Comparison of ENCODE assay signal across 17 cellular contexts in the genomic region with DNA sequence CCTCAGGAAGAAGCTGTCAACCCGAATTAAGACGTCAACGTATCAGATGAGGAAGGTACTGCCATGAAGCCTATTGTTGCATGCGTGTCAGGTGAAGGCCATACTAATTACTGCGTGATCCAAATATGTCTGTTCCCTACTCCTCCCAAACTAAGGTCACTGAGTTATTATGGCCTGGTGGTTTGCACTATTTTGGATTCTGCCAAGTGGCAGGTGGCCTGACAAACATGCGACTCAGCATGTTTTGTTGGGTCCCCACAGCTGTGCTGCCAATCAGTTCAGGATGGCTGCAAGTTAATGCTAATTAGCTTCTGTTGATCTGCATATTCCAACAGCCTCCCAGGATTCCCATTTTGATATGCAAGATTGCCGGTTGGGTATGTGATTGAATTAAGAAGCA.
"Had no signal": no experiment of that assay in that cellular context is flagged by ENCODE, and none has a peak within 500 bp of the region (broad histone marks: within the 10 kb centered on the region; RNA-seq: fewer than 3 reads in every experiment).

No MANE protein-coding gene starts in this region.

- H3K9me3 ChIP-seq: prostate gland, testis had no signal

- ATAC-seq: activated naive CD8-positive, alpha-beta T cell treated with anti-CD3 and anti-CD28 coated beads, Interleukin-2, amount 50 U/mL, for 24 hours; lower lobe of right lung; sciatic nerve had no signal

- FAIRE-seq: bronchial epithelial cell, frontal cortex had no signal

- H3K27ac Mint-ChIP-seq: activated naive CD4-positive, alpha-beta T cell treated with anti-CD3 and anti-CD28 coated beads for 36 hours; activated naive CD8-positive, alpha-beta T cell treated with anti-CD3 and anti-CD28 coated beads, Interleukin-2, amount 50 U/mL, for 24 hours; activated T-helper 2 cell treated with anti-CD3 and anti-CD28 coated beads, Interferon-gamma antibody, Interleukin-2, Interleukin-4, amounts not matched to agents 10 μg/mL and 5 μg/mL and 100 μg/mL, durations not matched to agents 14 hours and 24 hours and 36 hours had no signal

- H3K27me3 ChIP-seq: stomach, testis had no signal

- H3K27ac ChIP-seq: epithelial cell of prostate, lower lobe of right lung, prostate gland, stomach, testis had no signal

- H3K9me3 Mint-ChIP-seq: activated naive CD4-positive, alpha-beta T cell treated with anti-CD3 and anti-CD28 coated beads for 36 hours had no signal

- H3K36me3 ChIP-seq: lower lobe of right lung, prostate gland, stomach had no signal

- H3K4me3 Mint-ChIP-seq: activated naive CD4-positive, alpha-beta T cell treated with anti-CD3 and anti-CD28 coated beads for 36 hours; activated naive CD8-positive, alpha-beta T cell treated with anti-CD3 and anti-CD28 coated beads, Interleukin-2, amount 50 U/mL, for 24 hours had no signal

- H3K4me1 ChIP-seq: lower lobe of right lung, prostate gland, testis had no signal

- H3K4me3 ChIP-seq: lower lobe of right lung, prostate gland, stomach, testis had no signal

- H3K4me1 Mint-ChIP-seq: activated naive CD8-positive, alpha-beta T cell treated with anti-CD3 and anti-CD28 coated beads, Interleukin-2, amount 50 U/mL, for 24 hours had no signal

- H3K27me3 Mint-ChIP-seq: activated naive CD8-positive, alpha-beta T cell treated with anti-CD3 and anti-CD28 coated beads, Interleukin-2, amount 50 U/mL, for 24 hours had no signal

- DNase-seq: activated CD4-positive, alpha-beta T cell treated with anti-CD3 and anti-CD28 coated beads for 1 hour; activated CD4-positive, alpha-beta T cell treated with anti-CD3 and anti-CD28 coated beads, Interleukin-2, amount 50 U/mL, for 48 hours; activated naive CD4-positive, alpha-beta T cell treated with anti-CD3 and anti-CD28 coated beads for 36 hours; activated naive CD8-positive, alpha-beta T cell treated with anti-CD3 and anti-CD28 coated beads, Interleukin-2, amount 50 U/mL, for 24 hours; aorta; head of caudate nucleus; lower lobe of right lung; stimulated activated CD4-positive, alpha-beta T cell treated with anti-CD3 and anti-CD28 coated beads, Interleukin-1b, Interleukin-23, amount 100 ng/mL, for 48 hours; stomach; T1000; testis had no signal
